ENCODE assay signal across 11 cellular contexts in genomic region chr11:63489879-63490278, GRCh38. TPM values are rescaled to one million over a fixed set of nuclear protein-coding genes. Genes with fewer than 3 reads are reported as not detected.
A peak's percentile ranks its signal among the peaks of the same experiment; 100 is the strongest.
DNase-seq lines count a peak whose midpoint lies in the region; ATAC-seq and TF ChIP-seq lines count a peak whose summit lies in the region.
"Had no signal": no experiment of that assay in that cellular context is flagged by ENCODE, and none has a peak within 500 bp of the region (broad histone marks: within the 10 kb centered on the region; RNA-seq: fewer than 3 reads in every experiment).

No MANE protein-coding gene starts in this region.

- no peak overlapping the region for H3K4me3 ChIP-seq in GM12865 (ENCODE audit: low read depth, low read length)
- H3K4me3 ChIP-seq in fibroblast of villous mesenchyme (ENCODE audit: low read depth, low read length), result no peak overlapping the region

- peak; percentile 12 for DNase-seq in GM12865 (ENCODE audit: low read depth)
- DNase-seq in SW480 (ENCODE audit: low spot score), result peak; percentile 61
- peak; percentile 80 for DNase-seq in fibroblast of villous mesenchyme (ENCODE audit: low read depth)
- peak; percentile 71 for DNase-seq in pons (ENCODE audit: low spot score)
- DNase-seq in activated gamma-delta T cell (lab: John Stamatoyannopoulos, UW), result no peak
- DNase-seq in SHP77 (lab: John Stamatoyannopoulos, UW), result no peak
- DNase-seq: activated gamma-delta T cell treated with Interleukin-2 at 50 U/mL for 16 hours, NCI-H2171 treated with DMSO at 0.1 percent for 48 hours had no signal

- ATAC-seq in GM19328 (IDR thresholded peaks at IDR 0.05; ENCODE audit: unreplicated experiment) (no peak), HG03159 (IDR thresholded peaks at IDR 0.05; ENCODE audit: unreplicated experiment) (no peak)

- TF ChIP-seq CTCF in GM12865 (IDR thresholded peaks at IDR 0.05; ENCODE audit: insufficient read depth, low read depth, low read length, missing control alignments) (no peak), fibroblast of villous mesenchyme (IDR thresholded peaks at IDR 0.05; ENCODE audit: insufficient read depth, low read depth, low read length) (no peak)

RNA-seq across cellular contexts. Expression of gene PLAAT5, which starts 1.1 kb away (rescaled TPM):
- not detected in 2 replicates for total RNA-seq in fibroblast of villous mesenchyme
- total RNA-seq: T-helper 1 cell treated with Interleukin-12 subunit alpha and Interleukin-12 subunit beta and Interleukin-4 antibody, amounts not matched to agents 30 ng/mL and 1 ng/mL, for 36 hours had no signal

RNA-seq across cellular contexts. Expression of gene LGALS12, which starts 16.0 kb away (rescaled TPM):
- not detected in 2 replicates for total RNA-seq in fibroblast of villous mesenchyme

RNA-seq across cellular contexts. Expression of gene PLAAT4, which starts 46.7 kb away (rescaled TPM):
- total RNA-seq in fibroblast of villous mesenchyme, result 5.8 and 8.2 TPM in 2 replicates

Comparison
In these comparisons a context has a peak if more than half of its experiments do, and no peak if none do; other contexts are left out.
1. DNase-seq: peak in GM12865 (single experiment), SW480 (single experiment), fibroblast of villous mesenchyme (single experiment) and pons (single experiment); none in activated gamma-delta T cell (single experiment) and SHP77 (0 of 2).